ENCODE assay signal across 8 cellular contexts in the genomic region with DNA sequence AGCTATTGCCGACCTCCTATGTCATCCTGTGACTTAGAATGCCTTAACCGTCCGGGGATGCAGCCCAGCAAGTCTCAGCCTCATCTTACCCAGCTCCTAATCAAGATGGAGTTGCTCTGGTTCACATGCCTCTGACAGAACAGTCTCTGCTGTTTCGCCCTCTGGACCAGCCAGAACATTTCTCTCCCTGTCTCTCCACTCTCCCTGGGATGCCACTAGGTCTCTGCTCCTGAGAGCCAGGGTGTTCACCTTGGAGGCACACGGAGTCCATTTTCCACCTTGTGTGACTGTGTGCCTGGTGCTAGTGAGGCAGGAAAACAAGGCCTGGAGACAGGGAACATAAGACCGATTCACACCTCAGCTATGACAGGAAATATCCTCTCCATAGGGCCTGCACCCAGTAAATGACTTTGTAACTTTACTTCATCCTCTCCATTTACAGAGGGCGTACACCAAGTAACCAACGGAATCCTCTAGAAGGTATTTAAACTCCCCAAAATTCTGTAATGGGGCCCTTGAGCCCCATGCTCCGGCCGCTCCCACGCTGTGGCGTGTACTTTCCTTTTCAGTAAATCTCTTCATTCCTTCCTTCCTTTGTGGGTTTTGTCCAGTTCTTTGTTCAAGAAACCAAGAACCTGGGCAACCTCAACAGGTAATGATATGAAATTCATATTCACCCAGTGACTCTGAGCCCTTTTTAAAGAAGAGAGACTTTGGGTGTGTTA. TPM values are rescaled to one million over a fixed set of nuclear protein-coding genes. Genes with fewer than 3 reads are reported as not detected.
DNase-seq lines count a peak whose midpoint lies in the region; ATAC-seq and TF ChIP-seq lines count a peak whose summit lies in the region.
"Had no signal": no experiment of that assay in that cellular context is flagged by ENCODE, and none has a peak within 500 bp of the region (broad histone marks: within the 10 kb centered on the region; RNA-seq: fewer than 3 reads in every experiment).

No MANE protein-coding gene starts in this region.

- peak overlapping the region; percentile 87; the same call in 2 of the 3 replicates for H2BK15ac ChIP-seq in IMR-90 (ENCODE audit: low read depth, low read length)

- peak overlapping the region; percentile 80; the same call in 1 of the 2 replicates for H3K18ac ChIP-seq in IMR-90 (ENCODE audit: low read depth, low read length)

- H3K4ac ChIP-seq in IMR-90 (ENCODE audit: low read depth, low read length) = peak overlapping the region; percentile 3

- peak overlapping the region; percentile 2; the same call in 1 of the 2 replicates for H2BK20ac ChIP-seq in IMR-90 (ENCODE audit: low read depth, low read length)

- H4K8ac ChIP-seq in IMR-90 (ENCODE audit: low read depth in 2 of 2, low read length in 2 of 2) = peak overlapping the region; percentile 64 to 77; a peak in 3 of 4 replicates

- TF ChIP-seq CTCF in IMR-90 (conservative IDR thresholded peaks at IDR 0.05; ENCODE audit: low read depth, low read length) (no peak), adrenal gland (IDR thresholded peaks at IDR 0.05) (no peak), lung (IDR thresholded peaks at IDR 0.05; ENCODE audit: control extremely low read depth, extremely low read depth) (no peak), stomach (IDR thresholded peaks at IDR 0.05) (no peak), OCI-LY7 (conservative IDR thresholded peaks at IDR 0.05; ENCODE audit: low read length) (no peak)

- H2AK9ac ChIP-seq in IMR-90 (replicated peaks; ENCODE audit: low read depth, low read length, poor library complexity) = peak overlapping the region; percentile 4

- peak overlapping the region; percentile 87 for H4K5ac ChIP-seq in IMR-90 (ENCODE audit: low read depth, low read length)

- H3K9me1 ChIP-seq in IMR-90 (ENCODE audit: insufficient read depth, low read length) = peaks cover 24% of the 10 kb centered on the region

- in situ Hi-C loops in IMR-90 (cut with MboI; ENCODE audit: low sequenced_read_pairs) = loop anchor here (10.0 kb wide), 1 partner anchor 48 kb away; a partner anchor contains a TSS

- BruUV-seq in IMR-90 (replicated peaks; lab: Mats Ljungman, UMichigan) (no TSS peak), OCI-LY7 (replicated peaks; lab: Mats Ljungman, UMichigan) (no TSS peak)

- intact Hi-C loops in IMR-90 (cut with micrococcal nuclease) = no loop called here
- intact Hi-C loops in adrenal gland (cut with DNase I) = no loop called here
- intact Hi-C loops in stomach (cut with DNase I; ENCODE audit: low total_unique reads) = no loop called here
- intact Hi-C loops in OCI-LY7 (cut with micrococcal nuclease; ENCODE audit: unreplicated experiment) = no loop called here

- POLR2A ChIA-PET in IMR-90 (lab: Charles Lee; ENCODE audit: unreplicated experiment) (interaction anchor here (0.9 kb wide), 1 partner anchor 36 kb away, joined by 4 read pairs; no protein-coding TSS in a partner anchor), OCI-LY7 (lab: Charles Lee) (interaction anchor here (0.6 to 1.0 kb wide), 3 partner anchors 11 to 91 kb away, joined by 3 to 4 read pairs (median 3); no protein-coding TSS in a partner anchor)

- H3K9me2 ChIP-seq in OCI-LY7 (ENCODE audit: insufficient read depth, low read length) = no peaks in the 10 kb centered on the region

- CTCF ChIA-PET in IMR-90 (lab: Yijun Ruan, JAX) = interaction anchor here (0.7 kb wide), 1 partner anchor 14 kb away, joined by 3 read pairs; no protein-coding TSS in a partner anchor
- CTCF ChIA-PET in OCI-LY7 (lab: Charles Lee; ENCODE audit: unreplicated experiment) = interaction anchor here (0.6 kb wide), 1 partner anchor 85 kb away, joined by 6 read pairs; no protein-coding TSS in a partner anchor

- H2BK5ac ChIP-seq in IMR-90 (ENCODE audit: low read depth, low read length, poor library complexity, severe bottlenecking) = peak overlapping the region; percentile 21

- H3K4me1 ChIP-seq in IMR-90 (ENCODE audit: control insufficient read depth, insufficient read depth, low read length) (peaks cover 8% of the 10 kb centered on the region), adrenal gland (replicated peaks in 1 of 2) (peaks cover 9 to 13% of the 10 kb centered on the region in 2 donors), lung (ENCODE audit: control insufficient read depth in 2 of 2, insufficient read depth in 2 of 2, low read length in 2 of 2) (peaks cover 0 to 8% of the 10 kb centered on the region in 2 donors), stomach (peaks cover 23 to 41% (median 30%) of the 10 kb centered on the region in 4 donors), OCI-LY7 (ENCODE audit: insufficient read depth, low read length, poor library complexity, severe bottlenecking) (peaks cover 73% of the 10 kb centered on the region)

- H3K9me3 ChIP-seq in IMR-90 (ENCODE audit: control insufficient read depth, insufficient read depth, low read length) (no peaks in the 10 kb centered on the region), adrenal gland (replicated peaks in 1 of 3) (no peaks in the 10 kb centered on the region), lung (ENCODE audit: control insufficient read depth in 2 of 2, insufficient read depth in 1 of 2, low read length in 1 of 2) (no peaks in the 10 kb centered on the region), stomach (no peaks in the 10 kb centered on the region), OCI-LY7 (ENCODE audit: low read length) (no peaks in the 10 kb centered on the region)

- no peak overlapping the region; the same call in 1 of the 2 replicates for H4K91ac ChIP-seq in IMR-90 (ENCODE audit: insufficient read depth, low read depth, low read length)

- no peak overlapping the region for H3K9ac ChIP-seq in IMR-90 (ENCODE audit: low read depth, low read length)

- H3K79me2 ChIP-seq in OCI-LY7 (ENCODE audit: insufficient read depth, low read depth, low read length) = no peaks in the 10 kb centered on the region

- ATAC-seq in IMR-90 (ENCODE audit: low read depth) (no peak), lung (ENCODE audit: insufficient read depth, low FRiP score) (no peak)

- no peak for TF ChIP-seq RAD21 in IMR-90 (IDR thresholded peaks at IDR 0.05; ENCODE audit: low read length)

- H3K4me3 ChIP-seq in IMR-90 (ENCODE audit: insufficient read depth, low read depth, low read length) (no peak overlapping the region), adrenal gland (no peak overlapping the region), lung (no peak overlapping the region), stomach (no peak overlapping the region), OCI-LY7 (ENCODE audit: low read depth, low read length, poor library complexity, severe bottlenecking) (no peak overlapping the region)

- 0 out of 2 replicates have a peak overlapping the region, but pooled peaks have one; percentile 0 for H3K14ac ChIP-seq in IMR-90 (replicated peaks; ENCODE audit: low read depth, low read length)

- dilution Hi-C loops in IMR-90 (cut with HindIII; ENCODE audit: low sequenced_read_pairs, unreplicated experiment) = no loop called here

- no peak for DNase-seq in IMR-90
- DNase-seq in adrenal gland = no peak
- DNase-seq in lung (ENCODE audit: low spot score) = no peak
- DNase-seq in stomach = no peak
- DNase-seq in OCI-LY7 (ENCODE audit: low spot score) = no peak
- no peak for DNase-seq in stimulated activated CD4-positive, alpha-beta T cell treated with anti-CD3 and anti-CD28 coated beads, Interleukin-2, amount 100 ng/mL, for 48 hours
- DNase-seq in CD1c-positive myeloid dendritic cell (ENCODE audit: extremely low spot score) = no peak
- DNase-seq: NCI-H69 had no signal

- WGBS in IMR-90 (ENCODE audit: extremely low coverage in 2 of 2, insufficient read length in 1 of 2), 2 experiments = 94% methylated on average over 3 of the region's 12 CpGs; no CpG with 5 or more reads in 1 of the 2 experiments
- 86 to 92% (median 90%) methylated on average over 12 of the region's 12 CpGs for WGBS in adrenal gland, 4 donors
- WGBS in lung, 2 donors = 83 to 84% methylated on average over 12 of the region's 12 CpGs
- 89 to 94% (median 91%) methylated on average over 12 of the region's 12 CpGs for WGBS in stomach, 5 donors

- no peaks in the 10 kb centered on the region for H3K27me3 ChIP-seq in IMR-90 (ENCODE audit: control insufficient read depth, insufficient read depth, low read length)
- no peaks in the 10 kb centered on the region for H3K27me3 ChIP-seq in adrenal gland
- no peaks in the 10 kb centered on the region for H3K27me3 ChIP-seq in lung (ENCODE audit: control insufficient read depth, insufficient read depth)
- H3K27me3 ChIP-seq in stomach = peaks cover 0 to 4% (median 0%) of the 10 kb centered on the region in 3 donors

- H4K20me1 ChIP-seq in IMR-90 (ENCODE audit: insufficient read depth, low read length) (no peaks in the 10 kb centered on the region), OCI-LY7 (ENCODE audit: insufficient read depth, low read length) (no peaks in the 10 kb centered on the region)

- H3K79me1 ChIP-seq in IMR-90 (ENCODE audit: low read depth in 1 of 2, low read length in 2 of 2) = peaks cover 0 to 17% of the 10 kb centered on the region in 2 experiments; a peak in 1 of 4 replicates

- peak overlapping the region; percentile 45 for H2BK120ac ChIP-seq in IMR-90 (ENCODE audit: low read depth, low read length)

- no peak for TF ChIP-seq EP300 in stomach (IDR thresholded peaks at IDR 0.05)

- TF ChIP-seq POLR2A in IMR-90 (IDR thresholded peaks at IDR 0.05; ENCODE audit: low read depth, low read length) = no peak
- TF ChIP-seq POLR2A in adrenal gland (IDR thresholded peaks at IDR 0.05) = no peak
- no peak for TF ChIP-seq POLR2A in stomach (IDR thresholded peaks at IDR 0.05)

- H2AFZ ChIP-seq in IMR-90 (replicated peaks; ENCODE audit: low read length, poor library complexity) = peak overlapping the region; percentile 76
- no peak overlapping the region for H2AFZ ChIP-seq in OCI-LY7 (ENCODE audit: low read length)

- H2AK5ac ChIP-seq in IMR-90 (ENCODE audit: low read depth, low read length) = peak overlapping the region; percentile 54

- H3K27ac ChIP-seq in IMR-90 (ENCODE audit: insufficient read depth, low read length) (peak overlapping the region; percentile 3; the same call in 1 of the 2 replicates), adrenal gland (peak overlapping the region in 4 of 5 donors; percentile 35 to 94 (median 72)), lung (ENCODE audit: low read depth in 1 of 2, low read length in 1 of 2) (peak overlapping the region; percentile 63 to 87), stomach (peak overlapping the region; percentile 60 to 99 (median 95)), OCI-LY7 (ENCODE audit: low read depth, low read length, poor library complexity, severe bottlenecking) (no peak overlapping the region)

- H3K56ac ChIP-seq in IMR-90 (ENCODE audit: extremely low read depth, insufficient read depth, low read length) = no peak overlapping the region

- H3K4me2 ChIP-seq in IMR-90 (ENCODE audit: low read depth, low read length) (no peak overlapping the region), OCI-LY7 (ENCODE audit: low read length) (no peak overlapping the region)

- peak overlapping the region; percentile 16; the same call in 1 of the 2 replicates for H3K23ac ChIP-seq in IMR-90 (ENCODE audit: low read depth, low read length)

- H3K36me3 ChIP-seq in IMR-90 (ENCODE audit: control insufficient read depth, insufficient read depth, low read length) (no peaks in the 10 kb centered on the region), adrenal gland (replicated peaks in 1 of 2) (no peaks in the 10 kb centered on the region), lung (ENCODE audit: control insufficient read depth in 2 of 2, insufficient read depth in 2 of 2, low read length in 2 of 2) (no peaks in the 10 kb centered on the region), stomach (no peaks in the 10 kb centered on the region), OCI-LY7 (ENCODE audit: insufficient read depth, low read length) (no peaks in the 10 kb centered on the region)

RNA-seq across cellular contexts. Expression of a gene that starts 16.7 kb away (rescaled TPM):
- total RNA-seq in IMR-90 (2012; rRNA removed) = 5.2 and 6.1 TPM in 2 replicates
- 38.6 and 45.4 TPM in 2 replicates for polyA plus RNA-seq in IMR-90 (2012; rRNA removed)
- 23.3 and 32.7 TPM in 2 replicates for polyA plus RNA-seq in IMR-90 (2012; cell fraction: cytosol; rRNA removed)
- polyA plus RNA-seq in IMR-90 (2012; cell fraction: nucleus; rRNA removed; ENCODE audit: low replicate concordance) = 324 and 637 TPM in 2 replicates
- total RNA-seq in adrenal gland = 1 to 10 TPM in 3 of 8 donors, under 1 TPM in 3, not detected in 2; 0.29 to 2.9 (median 0.99) TPM
- polyA plus RNA-seq in adrenal gland = 10 to 100 TPM in 1 of 3 donors, 1 to 10 TPM in 1, under 1 TPM in 1; 0.15 to 30.3 (median 9.1) TPM
- total RNA-seq in lung = 1 to 10 TPM; 1.4 to 6.8 TPM
- polyA plus RNA-seq in lung = 1 to 10 TPM; 2.1 to 4.6 TPM
- 1 to 10 TPM in 2 of 5 donors, under 1 TPM in 1, not detected in 2; 0.45 to 7.5 (median 4.2) TPM for total RNA-seq in stomach
- 1 to 10 TPM; 2.4 to 8.8 (median 4.4) TPM for polyA plus RNA-seq in stomach
- total RNA-seq in OCI-LY7 (2014; rRNA removed; shearing (Covaris generic)) = not detected in 2 replicates
- total RNA-seq in OCI-LY7 (2022) = not detected in 2 replicates

RNA-seq across cellular contexts. Expression of a gene that starts 32.0 kb away (rescaled TPM):
- total RNA-seq in IMR-90 (2012; rRNA removed) = 40.9 and 52.5 TPM in 2 replicates
- 906 and 1,008 TPM in 2 replicates for polyA plus RNA-seq in IMR-90 (2012; rRNA removed)
- 803 and 1,768 TPM in 2 replicates for polyA plus RNA-seq in IMR-90 (2012; cell fraction: cytosol; rRNA removed)
- 153 and 347 TPM in 2 replicates for polyA plus RNA-seq in IMR-90 (2012; cell fraction: nucleus; rRNA removed; ENCODE audit: low replicate concordance)
- 100 to 1,000 TPM; 120 to 946 (median 395) TPM for total RNA-seq in adrenal gland
- 1,000 to 10,000 TPM in 1 of 3 donors, 100 to 1,000 TPM in 2; 454 to 1,592 (median 502) TPM for polyA plus RNA-seq in adrenal gland
- total RNA-seq in lung = 100 to 1,000 TPM; 191 to 903 TPM
- polyA plus RNA-seq in lung = 1,000 to 10,000 TPM; 1,642 to 2,585 TPM
- total RNA-seq in stomach = 100 to 1,000 TPM in 3 of 5 donors, 10 to 100 TPM in 2; 11.9 to 271 (median 127) TPM
- 1,000 to 10,000 TPM in 1 of 3 donors, 100 to 1,000 TPM in 2; 538 to 1,128 (median 677) TPM for polyA plus RNA-seq in stomach
- 0.95 and 1.5 TPM in 2 replicates for total RNA-seq in OCI-LY7 (2014; rRNA removed; shearing (Covaris generic))
- 1.5 and 2.2 TPM in 2 replicates for total RNA-seq in OCI-LY7 (2022)

RNA-seq across cellular contexts. Expression of a gene that starts 38.8 kb away (rescaled TPM):
- 14.4 and 24.2 TPM in 2 replicates for total RNA-seq in IMR-90 (2012; rRNA removed)
- 67.5 and 68.9 TPM in 2 replicates for polyA plus RNA-seq in IMR-90 (2012; rRNA removed)
- 54.7 and 163 TPM in 2 replicates for polyA plus RNA-seq in IMR-90 (2012; cell fraction: cytosol; rRNA removed)
- polyA plus RNA-seq in IMR-90 (2012; cell fraction: nucleus; rRNA removed; ENCODE audit: low replicate concordance) = 25.1 and 28.0 TPM in 2 replicates
- total RNA-seq in adrenal gland = 100 to 1,000 TPM in 3 of 8 donors, 10 to 100 TPM in 5; 52.8 to 238 (median 85.3) TPM
- polyA plus RNA-seq in adrenal gland = 100 to 1,000 TPM in 2 of 3 donors, 10 to 100 TPM in 1; 84.6 to 360 (median 139) TPM
- 100 to 1,000 TPM in 1 of 2 donors, 10 to 100 TPM in 1; 53.3 to 104 TPM for total RNA-seq in lung
- polyA plus RNA-seq in lung = 100 to 1,000 TPM; 275 to 531 TPM
- total RNA-seq in stomach = 10 to 100 TPM in 4 of 5 donors, 1 to 10 TPM in 1; 7.0 to 59.8 (median 17.3) TPM
- polyA plus RNA-seq in stomach = 100 to 1,000 TPM in 2 of 3 donors, 10 to 100 TPM in 1; 79.9 to 224 (median 119) TPM
- total RNA-seq in OCI-LY7 (2014; rRNA removed; shearing (Covaris generic)) = 30.3 and 36.4 TPM in 2 replicates
- 72.4 TPM in 2 replicates for total RNA-seq in OCI-LY7 (2022)

RNA-seq across cellular contexts. Expression of a gene that starts 41.4 kb away (rescaled TPM):
- total RNA-seq in IMR-90 (2012; rRNA removed) = 1.4 and 2.2 TPM in 2 replicates
- polyA plus RNA-seq in IMR-90 (2012; rRNA removed) = 1.5 and 2.6 TPM in 2 replicates
- polyA plus RNA-seq in IMR-90 (2012; cell fraction: cytosol; rRNA removed) = 2.0 TPM in 2 replicates
- 2.4 and 8.5 TPM in 2 replicates for polyA plus RNA-seq in IMR-90 (2012; cell fraction: nucleus; rRNA removed; ENCODE audit: low replicate concordance)
- under 1 TPM in 3 of 8 donors, not detected in 5; 0.45 to 0.65 (median 0.65) TPM for total RNA-seq in adrenal gland
- polyA plus RNA-seq in adrenal gland = under 1 TPM in 1 of 3 donors, not detected in 2; 0.37 TPM
- 10 to 100 TPM; 15.7 to 63.1 TPM for total RNA-seq in lung
- 10 to 100 TPM; 33.8 to 46.8 TPM for polyA plus RNA-seq in lung
- 100 to 1,000 TPM in 3 of 5 donors, 10 to 100 TPM in 2; 26.3 to 356 (median 141) TPM for total RNA-seq in stomach
- 10 to 100 TPM; 31.1 to 94.5 (median 41.7) TPM for polyA plus RNA-seq in stomach
- total RNA-seq in OCI-LY7 (2014; rRNA removed; shearing (Covaris generic)) = not detected in 2 replicates
- not detected in 2 replicates for total RNA-seq in OCI-LY7 (2022)

RNA-seq across cellular contexts. Expression of a gene that starts 45.0 kb away (rescaled TPM):
- 26.4 and 31.2 TPM in 2 replicates for total RNA-seq in IMR-90 (2012; rRNA removed)
- 564 and 600 TPM in 2 replicates for polyA plus RNA-seq in IMR-90 (2012; rRNA removed)
- polyA plus RNA-seq in IMR-90 (2012; cell fraction: cytosol; rRNA removed) = 588 and 1,067 TPM in 2 replicates
- polyA plus RNA-seq in IMR-90 (2012; cell fraction: nucleus; rRNA removed; ENCODE audit: low replicate concordance) = 95.2 and 139 TPM in 2 replicates
- total RNA-seq in adrenal gland = 100 to 1,000 TPM in 7 of 8 donors, 10 to 100 TPM in 1; 96.5 to 269 (median 190) TPM
- polyA plus RNA-seq in adrenal gland = 100 to 1,000 TPM; 290 to 835 (median 443) TPM
- total RNA-seq in lung = 100 to 1,000 TPM in 1 of 2 donors, 10 to 100 TPM in 1; 75.7 to 656 TPM
- polyA plus RNA-seq in lung = 1,000 to 10,000 TPM; 1,063 to 4,189 TPM
- total RNA-seq in stomach = 10 to 100 TPM in 4 of 5 donors, 1 to 10 TPM in 1; 8.8 to 61.7 (median 12.9) TPM
- polyA plus RNA-seq in stomach = 100 to 1,000 TPM; 276 to 394 (median 344) TPM
- 9.5 and 22.1 TPM in 2 replicates for total RNA-seq in OCI-LY7 (2014; rRNA removed; shearing (Covaris generic))
- total RNA-seq in OCI-LY7 (2022) = 110 and 117 TPM in 2 replicates

Comparison
In these comparisons a context has a peak if more than half of its experiments do, and no peak if none do; other contexts are left out.
1. RNA of a gene that starts 32.0 kb away (total RNA-seq): 191 to 903 TPM in lung, 120 to 946 TPM in adrenal gland, 11.9 to 271 TPM in stomach and 40.9 to 52.5 TPM in IMR-90; 0.95 to 2.2 TPM in OCI-LY7; every median in the first group is over 4 times any median in the second.